Comparison of ENCODE assay signal across 1 cellular context in genomic region chr19:1247747-1248453, GRCh38.
A peak's percentile ranks its signal among the peaks of the same experiment; 100 is the strongest.
TF ChIP-seq lines count a peak whose summit lies in the region.

No MANE protein-coding gene starts in this region.

TF ChIP-seq in HepG2, 621 proteins besides CTCF, POLR2A, EP300 and RAD21 (continued from another document and continues in another):
- TF ChIP-seq RERE (CRISPR knock-in tag; IDR thresholded peaks at IDR 0.05; ENCODE audit: low read depth) = no peak
- TF ChIP-seq MTF2 (CRISPR knock-in tag; IDR thresholded peaks at IDR 0.05; ENCODE audit: borderline replicate concordance) = no peak
- TF ChIP-seq ZC3H13 (CRISPR knock-in tag; IDR thresholded peaks at IDR 0.05) = no peak
- TF ChIP-seq ZNF790 (CRISPR knock-in tag; IDR thresholded peaks at IDR 0.05; ENCODE audit: borderline replicate concordance) = 0 out of 2 replicates have a peak, but pooled peaks have one; percentile 69
- no peak for TF ChIP-seq ETV6 (CRISPR knock-in tag; conservative IDR thresholded peaks at IDR 0.05)
- no peak for TF ChIP-seq CBX1 (IDR thresholded peaks at IDR 0.05; ENCODE audit: low read depth)
- no peak for TF ChIP-seq ZC3H4 (CRISPR knock-in tag; IDR thresholded peaks at IDR 0.05; ENCODE audit: borderline replicate concordance)
- TF ChIP-seq ATF1 (CRISPR knock-in tag; IDR thresholded peaks at IDR 0.05) = no peak
- TF ChIP-seq ZNF382 (CRISPR knock-in tag; IDR thresholded peaks at IDR 0.05; ENCODE audit: borderline replicate concordance) = no peak
- TF ChIP-seq PHF8 (CRISPR knock-in tag; IDR thresholded peaks at IDR 0.05) = no peak; the same call in 1 of the 2 replicates
- no peak for TF ChIP-seq MTA1 (CRISPR knock-in tag; IDR thresholded peaks at IDR 0.05; ENCODE audit: borderline replicate concordance)
- peak; percentile 56 for TF ChIP-seq MAZ (IDR thresholded peaks at IDR 0.05; ENCODE audit: borderline replicate concordance, low read depth, low read length)
- TF ChIP-seq MAZ (CRISPR knock-in tag; IDR thresholded peaks at IDR 0.05; ENCODE audit: low read depth) = no peak; the same call in 1 of the 2 replicates
- TF ChIP-seq CEBPZ (IDR thresholded peaks at IDR 0.05; ENCODE audit: low read length) = no peak
- no peak for TF ChIP-seq ZNF709 (CRISPR knock-in tag; IDR thresholded peaks at IDR 0.05)
- TF ChIP-seq ZNF343 (CRISPR knock-in tag; IDR thresholded peaks at IDR 0.05) = no peak
- TF ChIP-seq PPARG (CRISPR knock-in tag; conservative IDR thresholded peaks at IDR 0.05) = peak; percentile 27; the same call in 1 of the 2 replicates
- TF ChIP-seq E2F2 (CRISPR knock-in tag; IDR thresholded peaks at IDR 0.05; ENCODE audit: borderline replicate concordance) = no peak
- TF ChIP-seq ZNF792 (CRISPR knock-in tag; IDR thresholded peaks at IDR 0.05) = no peak
- TF ChIP-seq ZNF883 (CRISPR knock-in tag; IDR thresholded peaks at IDR 0.05; ENCODE audit: not compliant biosample characterization) = no peak
- peak; percentile 16; the same call in 1 of the 2 replicates for TF ChIP-seq BHLHE40 (IDR thresholded peaks at IDR 0.05; ENCODE audit: low read length)
- no peak for TF ChIP-seq NBN (conservative IDR thresholded peaks at IDR 0.05)
- peak; percentile 92 for TF ChIP-seq PATZ1 (CRISPR knock-in tag; IDR thresholded peaks at IDR 0.05)
- no peak for TF ChIP-seq CERS6 (CRISPR knock-in tag; IDR thresholded peaks at IDR 0.05)
- TF ChIP-seq ZNF12 (CRISPR knock-in tag; IDR thresholded peaks at IDR 0.05) = no peak
- TF ChIP-seq ATRX (CRISPR knock-in tag; IDR thresholded peaks at IDR 0.05; ENCODE audit: borderline replicate concordance) = no peak
- TF ChIP-seq RBM22 (optimal IDR thresholded peaks at IDR 0.05; ENCODE audit: low read length) = no peak
- TF ChIP-seq CC2D1A (CRISPR knock-in tag; IDR thresholded peaks at IDR 0.05) = no peak
- TF ChIP-seq PITX1 (CRISPR knock-in tag; IDR thresholded peaks at IDR 0.05) = no peak; the same call in 1 of the 2 replicates
- no peak for TF ChIP-seq ZNF503 (CRISPR knock-in tag; IDR thresholded peaks at IDR 0.05)
- peak; percentile 14; the same call in 1 of the 2 replicates for TF ChIP-seq NRL (CRISPR knock-in tag; IDR thresholded peaks at IDR 0.05; ENCODE audit: borderline replicate concordance)
- TF ChIP-seq HBP1 (CRISPR knock-in tag; IDR thresholded peaks at IDR 0.05; ENCODE audit: low read depth) = no peak; the same call in 1 of the 2 replicates
- TF ChIP-seq ZNF558 (CRISPR knock-in tag; IDR thresholded peaks at IDR 0.05; ENCODE audit: borderline replicate concordance) = peak; percentile 48; the same call in 1 of the 2 replicates
- no peak for TF ChIP-seq ZHX2 (IDR thresholded peaks at IDR 0.05; ENCODE audit: low read depth)
- TF ChIP-seq ZHX2 (CRISPR knock-in tag; IDR thresholded peaks at IDR 0.05; ENCODE audit: borderline replicate concordance) = no peak
- no peak; the same call in 1 of the 2 replicates for TF ChIP-seq SRY (CRISPR knock-in tag; IDR thresholded peaks at IDR 0.05)
- TF ChIP-seq ZFP41 (CRISPR knock-in tag; IDR thresholded peaks at IDR 0.05; ENCODE audit: borderline replicate concordance) = no peak
- TF ChIP-seq RFX3 (CRISPR knock-in tag; IDR thresholded peaks at IDR 0.05) = no peak
- TF ChIP-seq ZSCAN9 (CRISPR knock-in tag; IDR thresholded peaks at IDR 0.05; ENCODE audit: borderline replicate concordance) = no peak
